Comparison of ENCODE assay signal across 8 cellular contexts in genomic region chr1:214439352-214440119, GRCh38.
DNase-seq lines count a peak whose midpoint lies in the region; ATAC-seq, FAIRE-seq and TF ChIP-seq lines count a peak whose summit lies in the region.

No MANE protein-coding gene starts in this region.

- CTCF ChIA-PET in Caco-2 (lab: Charles Lee), result no interaction called here

- H3K27ac ChIP-seq in iPS-18a (ENCODE audit: low read length), result peak overlapping the region; percentile 3

- BruUV-seq in Caco-2 (replicated peaks; lab: Mats Ljungman, UMichigan), result no TSS peak

- peak overlapping the region; percentile 63 for H3K27ac Mint-ChIP-seq in Caco-2 (ENCODE audit: unreplicated experiment)
- peak overlapping the region; percentile 100 for H3K27ac Mint-ChIP-seq in activated T-cell treated with anti-CD3 and anti-CD28 coated beads, Interleukin-2, amount 50 U/mL, for 72 hours

- H3K27me3 ChIP-seq in Caco-2 (replicated peaks; ENCODE audit: control insufficient read depth, insufficient read depth, low read length) (no peaks in the 10 kb centered on the region), iPS-18a (ENCODE audit: control insufficient read depth, insufficient read depth, low read length) (no peaks in the 10 kb centered on the region)

- H3K27me3 Mint-ChIP-seq in Caco-2 (ENCODE audit: insufficient read depth, unreplicated experiment), result no peaks in the 10 kb centered on the region
- no peaks in the 10 kb centered on the region for H3K27me3 Mint-ChIP-seq in activated T-cell treated with anti-CD3 and anti-CD28 coated beads, Interleukin-2, amount 50 U/mL, for 72 hours (ENCODE audit: low read depth)

- H3K9me3 ChIP-seq in Caco-2 (no peaks in the 10 kb centered on the region), iPS-18a (ENCODE audit: control insufficient read depth, low read depth, low read length) (no peaks in the 10 kb centered on the region)

- H3K4me1 Mint-ChIP-seq in Caco-2 (ENCODE audit: low read depth, unreplicated experiment), result peaks cover 66% of the 10 kb centered on the region
- H3K4me1 Mint-ChIP-seq in activated T-cell treated with anti-CD3 and anti-CD28 coated beads, Interleukin-2, amount 50 U/mL, for 72 hours (ENCODE audit: low read depth), result peaks cover 65% of the 10 kb centered on the region

- H3K4me3 ChIP-seq in Caco-2 (ENCODE audit: low read depth, low read length), result no peak overlapping the region
- no peak overlapping the region for H3K4me3 ChIP-seq in iPS-18a (ENCODE audit: low read length)

- H3K36me3 Mint-ChIP-seq in Caco-2 (ENCODE audit: insufficient read depth, unreplicated experiment), result peaks cover 59% of the 10 kb centered on the region
- H3K36me3 Mint-ChIP-seq in activated T-cell treated with anti-CD3 and anti-CD28 coated beads, Interleukin-2, amount 50 U/mL, for 72 hours (ENCODE audit: insufficient read depth in 2 of 2), result peaks cover 3 to 4% of the 10 kb centered on the region in 2 donors

- no peaks in the 10 kb centered on the region for H3K9me3 Mint-ChIP-seq in Caco-2 (ENCODE audit: unreplicated experiment)
- peaks cover 0 to 2% of the 10 kb centered on the region in 2 donors for H3K9me3 Mint-ChIP-seq in activated T-cell treated with anti-CD3 and anti-CD28 coated beads, Interleukin-2, amount 50 U/mL, for 72 hours

- ATAC-seq in HG03139 (IDR thresholded peaks at IDR 0.05; ENCODE audit: unreplicated experiment), result peak; percentile 77
- ATAC-seq in activated T-cell treated with anti-CD3 and anti-CD28 coated beads, Interleukin-2, amount 50 U/mL, for 72 hours (replicated peaks in 1 of 2), result peak; percentile 84 to 89

- H3K9ac ChIP-seq in iPS-18a (ENCODE audit: low read length), result no peak overlapping the region

- POLR2A ChIA-PET in Caco-2 (lab: Charles Lee), result interaction anchor here (1.0 kb wide), 1 partner anchor 112 kb away, joined by 3 read pairs; the partner anchor contains the start of gene PTPN14

- no peak for TF ChIP-seq CTCF in Caco-2 (IDR thresholded peaks at IDR 0.05; ENCODE audit: insufficient read depth in 1 of 2, low read depth in 1 of 2, low read length in 1 of 2, severe bottlenecking in 1 of 2, unreplicated experiment in 1 of 2)

- peak; percentile 87 for FAIRE-seq in GM19239 (lab: Jason Lieb, UNC)

- H3K4me3 Mint-ChIP-seq in Caco-2 (ENCODE audit: unreplicated experiment), result peak overlapping the region; percentile 19
- H3K4me3 Mint-ChIP-seq in activated T-cell treated with anti-CD3 and anti-CD28 coated beads, Interleukin-2, amount 50 U/mL, for 72 hours, result peak overlapping the region; percentile 74 to 83

- peak; percentile 74 to 82 for DNase-seq in Caco-2
- DNase-seq in GM19239 (ENCODE audit: insufficient read length, low spot score), result peak; percentile 9
- peak; percentile 37 for DNase-seq in NCI-H2196 treated with DMSO at 0.1 percent for 48 hours (lab: John Stamatoyannopoulos, UW; ENCODE audit: unreplicated experiment)
- DNase-seq in activated T-cell treated with anti-CD3 and anti-CD28 coated beads, Interleukin-2, amount 50 U/mL, for 72 hours, result peak; percentile 72 to 79
- peak; percentile 56 for DNase-seq in stimulated activated CD8-positive, alpha-beta memory T cell treated with anti-CD3 and anti-CD28 coated beads, Interleukin-4, amount 100 ng/mL, for 48 hours
- DNase-seq in activated gamma-delta T cell treated with Interleukin-2 at 50 U/mL for 16 hours, result no peak

- H3K4me1 ChIP-seq in Caco-2, result peaks cover 63% of the 10 kb centered on the region
- peaks cover 47% of the 10 kb centered on the region for H3K4me1 ChIP-seq in iPS-18a (ENCODE audit: control insufficient read depth, low read depth, low read length)

- no peaks in the 10 kb centered on the region; the same call in 1 of the 2 replicates for H3K36me3 ChIP-seq in Caco-2 (ENCODE audit: control insufficient read depth, insufficient read depth, low read length)
- H3K36me3 ChIP-seq in iPS-18a (ENCODE audit: control insufficient read depth, low read depth, low read length), result no peaks in the 10 kb centered on the region

- intact Hi-C loops in Caco-2 (cut with micrococcal nuclease; ENCODE audit: unreplicated experiment), result loop anchor here (1.0 kb wide), 3 partner anchors 25 to 146 kb away; no protein-coding TSS in a partner anchor
